11 cellular contexts compared by ENCODE assay signal in the genomic region with DNA sequence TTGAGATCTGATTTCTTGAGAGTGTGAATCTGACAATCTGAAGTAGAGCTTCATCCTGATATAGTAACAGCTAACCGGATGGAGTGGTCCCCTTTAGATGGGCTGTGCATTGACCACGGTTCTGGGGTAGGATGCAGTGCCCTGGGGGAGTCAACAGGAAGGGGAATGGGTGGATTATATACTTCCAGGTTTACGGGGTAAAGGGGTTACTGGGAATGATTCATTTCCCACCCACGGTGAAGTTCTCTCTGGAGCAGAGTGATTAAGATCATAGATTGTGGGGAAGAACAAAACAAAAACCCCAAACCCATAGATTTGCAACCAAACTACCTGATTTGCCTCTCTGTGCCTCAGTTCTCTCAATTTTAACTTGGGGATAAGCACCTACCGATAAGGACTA. TPM values are rescaled to one million over a fixed set of nuclear protein-coding genes. Genes with fewer than 3 reads are reported as not detected.
DNase-seq lines count a peak whose midpoint lies in the region; ATAC-seq, FAIRE-seq and TF ChIP-seq lines count a peak whose summit lies in the region.
"Had no signal": no experiment of that assay in that cellular context is flagged by ENCODE, and none has a peak within 500 bp of the region (broad histone marks: within the 10 kb centered on the region; RNA-seq: fewer than 3 reads in every experiment).

No MANE protein-coding gene starts in this region.

- peaks cover 4% of the 10 kb centered on the region for H3K4me1 ChIP-seq in prostate gland (replicated peaks)

- peaks cover 11 to 14% of the 10 kb centered on the region in 2 donors for H3K36me3 ChIP-seq in prostate gland

- no peak for TF ChIP-seq CTCF in CD4-positive, alpha-beta T cell (IDR thresholded peaks at IDR 0.05)
- no peak for TF ChIP-seq CTCF in prostate gland (IDR thresholded peaks at IDR 0.05)

- no peak for TF ChIP-seq POLR2A in GM12891 (IDR thresholded peaks at IDR 0.05; ENCODE audit: low read depth, low read length)
- no peak for TF ChIP-seq POLR2A in prostate gland (IDR thresholded peaks at IDR 0.05)

- POLR2A ChIA-PET in CD4-positive, alpha-beta T cell (lab: Charles Lee) = interaction anchor here (0.6 to 1.9 kb wide), 3 partner anchors 83 to 149 kb away, joined by 3 to 6 read pairs (median 4); no protein-coding TSS in a partner anchor

- H3K27me3 Mint-ChIP-seq in CD4-positive, alpha-beta T cell = no peaks in the 10 kb centered on the region
- peaks cover 1% of the 10 kb centered on the region for H3K27me3 Mint-ChIP-seq in activated T-helper 1 cell treated with anti-CD3 and anti-CD28 coated beads, Interleukin-12 subunit alpha, Interleukin-12 subunit beta, Interleukin-2, Interleukin-4 antibody, amounts not matched to agents 30 ng/mL and 10 ng/mL and 1 ng/mL, durations not matched to agents 14 hours and 24 hours and 36 hours (ENCODE audit: insufficient read depth)
- no peaks in the 10 kb centered on the region for H3K27me3 Mint-ChIP-seq in naive B cell

- H3K27me3 ChIP-seq in CD4-positive, alpha-beta T cell (ENCODE audit: control insufficient read depth, insufficient read depth, low read length) = no peaks in the 10 kb centered on the region
- H3K27me3 ChIP-seq in prostate gland (replicated peaks; ENCODE audit: insufficient read depth) = no peaks in the 10 kb centered on the region
- H3K27me3 ChIP-seq: testis had no signal

- ATAC-seq in CD4-positive, alpha-beta T cell (ENCODE audit: poor library complexity) = no peak
- no peak for ATAC-seq in naive B cell (ENCODE audit: low read depth in 2 of 2)
- ATAC-seq in HG02884 (IDR thresholded peaks at IDR 0.05; ENCODE audit: unreplicated experiment) = no peak
- ATAC-seq in HG02759 (IDR thresholded peaks at IDR 0.05; ENCODE audit: unreplicated experiment) = no peak

- H3K4me3 ChIP-seq in prostate gland = no peak overlapping the region

- peaks cover 37% of the 10 kb centered on the region for H3K4me1 Mint-ChIP-seq in CD4-positive, alpha-beta T cell (ENCODE audit: low read depth)
- H3K4me1 Mint-ChIP-seq in activated T-helper 1 cell treated with anti-CD3 and anti-CD28 coated beads, Interleukin-12 subunit alpha, Interleukin-12 subunit beta, Interleukin-2, Interleukin-4 antibody, amounts not matched to agents 30 ng/mL and 10 ng/mL and 1 ng/mL, durations not matched to agents 14 hours and 24 hours and 36 hours (ENCODE audit: low read depth) = peaks cover 38% of the 10 kb centered on the region
- H3K4me1 Mint-ChIP-seq in naive B cell = peaks cover 33 to 38% (median 35%) of the 10 kb centered on the region in 3 donors

- no peak for DNase-seq in CD4-positive, alpha-beta T cell
- DNase-seq in GM12891 (ENCODE audit: insufficient read length, low spot score) (no peak), naive B cell (no peak), NCI-H1436 (lab: John Stamatoyannopoulos, UW) (no peak), prostate gland (ENCODE audit: low spot score) (no peak)
- DNase-seq in activated T-helper 1 cell treated with anti-CD3 and anti-CD28 coated beads, Interleukin-12 subunit alpha, Interleukin-12 subunit beta, Interleukin-2, Interleukin-4 antibody, amounts not matched to agents 30 ng/mL and 10 ng/mL and 1 ng/mL, durations not matched to agents 14 hours and 24 hours and 36 hours (ENCODE audit: low spot score) = no peak
- DNase-seq: midbrain, testis had no signal

- FAIRE-seq in GM12891 (lab: Jason Lieb, UNC) = no peak
- FAIRE-seq: RCC 7860 had no signal

- intact Hi-C loops in CD4-positive, alpha-beta T cell (cut with DNase I, micrococcal nuclease) = no loop called here
- intact Hi-C loops in activated T-helper 1 cell treated with anti-CD3 and anti-CD28 coated beads, Interleukin-12 subunit alpha, Interleukin-12 subunit beta, Interleukin-2, Interleukin-4 antibody, amounts not matched to agents 30 ng/mL and 10 ng/mL and 1 ng/mL, durations not matched to agents 14 hours and 24 hours and 36 hours (cut with micrococcal nuclease) = loop anchor here (10.0 kb wide), 3 partner anchors 594 to 1426 kb away; a partner anchor contains a TSS
- intact Hi-C loops in prostate gland (cut with DNase I) = no loop called here

- H3K27ac Mint-ChIP-seq in CD4-positive, alpha-beta T cell = peak overlapping the region; percentile 69
- H3K27ac Mint-ChIP-seq in activated T-helper 1 cell treated with anti-CD3 and anti-CD28 coated beads, Interleukin-12 subunit alpha, Interleukin-12 subunit beta, Interleukin-2, Interleukin-4 antibody, amounts not matched to agents 30 ng/mL and 10 ng/mL and 1 ng/mL, durations not matched to agents 14 hours and 24 hours and 36 hours = peak overlapping the region; percentile 41
- H3K27ac Mint-ChIP-seq in naive B cell = peak overlapping the region in 1 of 6 donors; percentile 95

- no peak overlapping the region for H3K27ac ChIP-seq in CD4-positive, alpha-beta T cell (ENCODE audit: low read depth, low read length)
- no peak overlapping the region for H3K27ac ChIP-seq in prostate gland
- H3K27ac ChIP-seq: testis had no signal

- no peaks in the 10 kb centered on the region for H3K9me3 Mint-ChIP-seq in CD4-positive, alpha-beta T cell
- H3K9me3 Mint-ChIP-seq in activated T-helper 1 cell treated with anti-CD3 and anti-CD28 coated beads, Interleukin-12 subunit alpha, Interleukin-12 subunit beta, Interleukin-2, Interleukin-4 antibody, amounts not matched to agents 30 ng/mL and 10 ng/mL and 1 ng/mL, durations not matched to agents 14 hours and 24 hours and 36 hours = no peaks in the 10 kb centered on the region
- H3K9me3 Mint-ChIP-seq in naive B cell = no peaks in the 10 kb centered on the region

- CTCF ChIA-PET in CD4-positive, alpha-beta T cell (lab: Charles Lee) = no interaction called here

- H3K4me3 Mint-ChIP-seq in CD4-positive, alpha-beta T cell = peak overlapping the region; percentile 81
- H3K4me3 Mint-ChIP-seq in activated T-helper 1 cell treated with anti-CD3 and anti-CD28 coated beads, Interleukin-12 subunit alpha, Interleukin-12 subunit beta, Interleukin-2, Interleukin-4 antibody, amounts not matched to agents 30 ng/mL and 10 ng/mL and 1 ng/mL, durations not matched to agents 14 hours and 24 hours and 36 hours = peak overlapping the region; percentile 77
- H3K4me3 Mint-ChIP-seq in naive B cell = peak overlapping the region in 7 of 8 donors; percentile 47 to 93 (median 85)

- no peaks in the 10 kb centered on the region for H3K9me3 ChIP-seq in CD4-positive, alpha-beta T cell (ENCODE audit: control insufficient read depth, low read length)
- H3K9me3 ChIP-seq in prostate gland = no peaks in the 10 kb centered on the region
- H3K9me3 ChIP-seq: testis had no signal

- peaks cover 46% of the 10 kb centered on the region for H3K36me3 Mint-ChIP-seq in CD4-positive, alpha-beta T cell (ENCODE audit: low read depth)
- H3K36me3 Mint-ChIP-seq in activated T-helper 1 cell treated with anti-CD3 and anti-CD28 coated beads, Interleukin-12 subunit alpha, Interleukin-12 subunit beta, Interleukin-2, Interleukin-4 antibody, amounts not matched to agents 30 ng/mL and 10 ng/mL and 1 ng/mL, durations not matched to agents 14 hours and 24 hours and 36 hours (ENCODE audit: low read depth) = peaks cover 21% of the 10 kb centered on the region
- peaks cover 3 to 15% of the 10 kb centered on the region in 2 donors for H3K36me3 Mint-ChIP-seq in naive B cell

- WGBS in prostate gland = 41% methylated on average over 5 of the region's 5 CpGs

TF ChIP-seq in GM12891, 5 proteins besides CTCF, POLR2A, EP300 and RAD21:
- TF ChIP-seq POLR2AphosphoS5 (IDR thresholded peaks at IDR 0.05; ENCODE audit: low read depth, low read length) = 0 out of 2 replicates have a peak, but pooled peaks have one; percentile 28
- TF ChIP-seq SPI1 (IDR thresholded peaks at IDR 0.05; ENCODE audit: low read depth, low read length) = no peak
- no peak for TF ChIP-seq TAF1 (IDR thresholded peaks at IDR 0.05; ENCODE audit: low read depth, low read length)
- TF ChIP-seq POU2F2 (IDR thresholded peaks at IDR 0.05; ENCODE audit: low read depth, low read length) = no peak
- TF ChIP-seq PAX5 (IDR thresholded peaks at IDR 0.05; ENCODE audit: insufficient read depth, low read length, severe bottlenecking) = no peak
TF ChIP-seq in GM12891: peak in this region for 1.

RNA-seq across cellular contexts. Expression of a gene that starts 1.5 kb away (rescaled TPM):
- 10 to 100 TPM; 31.1 to 33.8 TPM for total RNA-seq in CD4-positive, alpha-beta T cell
- polyA plus RNA-seq in GM12891 (2012; ENCODE audit: low read depth, missing spikeins) = 13.4 TPM
- total RNA-seq in activated T-helper 1 cell treated with anti-CD3 and anti-CD28 coated beads, Interleukin-12 subunit alpha, Interleukin-12 subunit beta, Interleukin-2, Interleukin-4 antibody, amounts not matched to agents 30 ng/mL and 10 ng/mL and 1 ng/mL, durations not matched to agents 14 hours and 24 hours and 36 hours = 27.7 and 28.4 TPM in 2 replicates
- 10 to 100 TPM; 22.7 to 29.6 (median 27.5) TPM for polyA plus RNA-seq in naive B cell (ENCODE audit: low read depth in 6 of 6)
- 10 to 100 TPM; 41.6 to 66.2 TPM for total RNA-seq in prostate gland

RNA-seq across cellular contexts. Expression of a gene that starts 6.5 kb away (rescaled TPM):
- 10 to 100 TPM; 42.7 to 47.8 TPM for total RNA-seq in CD4-positive, alpha-beta T cell
- polyA plus RNA-seq in GM12891 (2012; ENCODE audit: low read depth, missing spikeins) = 119 TPM
- total RNA-seq in activated T-helper 1 cell treated with anti-CD3 and anti-CD28 coated beads, Interleukin-12 subunit alpha, Interleukin-12 subunit beta, Interleukin-2, Interleukin-4 antibody, amounts not matched to agents 30 ng/mL and 10 ng/mL and 1 ng/mL, durations not matched to agents 14 hours and 24 hours and 36 hours = 174 and 175 TPM in 2 replicates
- 100 to 1,000 TPM in 3 of 6 donors, 10 to 100 TPM in 3; 86.8 to 108 (median 99.4) TPM for polyA plus RNA-seq in naive B cell (ENCODE audit: low read depth in 6 of 6)
- total RNA-seq in prostate gland = 100 to 1,000 TPM; 136 to 176 TPM

RNA-seq across cellular contexts. Expression of a gene that starts 44.1 kb away (rescaled TPM):
- 100 to 1,000 TPM; 150 to 155 TPM for total RNA-seq in CD4-positive, alpha-beta T cell
- polyA plus RNA-seq in GM12891 (2012; ENCODE audit: low read depth, missing spikeins) = 28.6 TPM
- 70.9 and 79.4 TPM in 2 replicates for total RNA-seq in activated T-helper 1 cell treated with anti-CD3 and anti-CD28 coated beads, Interleukin-12 subunit alpha, Interleukin-12 subunit beta, Interleukin-2, Interleukin-4 antibody, amounts not matched to agents 30 ng/mL and 10 ng/mL and 1 ng/mL, durations not matched to agents 14 hours and 24 hours and 36 hours
- 1 to 10 TPM; 2.9 to 6.8 (median 4.6) TPM for polyA plus RNA-seq in naive B cell (ENCODE audit: low read depth in 6 of 6)
- total RNA-seq in prostate gland = 100 to 1,000 TPM in 1 of 2 donors, 10 to 100 TPM in 1; 59.6 to 112 TPM
